2 cellular contexts compared by ENCODE assay signal in the genomic region with DNA sequence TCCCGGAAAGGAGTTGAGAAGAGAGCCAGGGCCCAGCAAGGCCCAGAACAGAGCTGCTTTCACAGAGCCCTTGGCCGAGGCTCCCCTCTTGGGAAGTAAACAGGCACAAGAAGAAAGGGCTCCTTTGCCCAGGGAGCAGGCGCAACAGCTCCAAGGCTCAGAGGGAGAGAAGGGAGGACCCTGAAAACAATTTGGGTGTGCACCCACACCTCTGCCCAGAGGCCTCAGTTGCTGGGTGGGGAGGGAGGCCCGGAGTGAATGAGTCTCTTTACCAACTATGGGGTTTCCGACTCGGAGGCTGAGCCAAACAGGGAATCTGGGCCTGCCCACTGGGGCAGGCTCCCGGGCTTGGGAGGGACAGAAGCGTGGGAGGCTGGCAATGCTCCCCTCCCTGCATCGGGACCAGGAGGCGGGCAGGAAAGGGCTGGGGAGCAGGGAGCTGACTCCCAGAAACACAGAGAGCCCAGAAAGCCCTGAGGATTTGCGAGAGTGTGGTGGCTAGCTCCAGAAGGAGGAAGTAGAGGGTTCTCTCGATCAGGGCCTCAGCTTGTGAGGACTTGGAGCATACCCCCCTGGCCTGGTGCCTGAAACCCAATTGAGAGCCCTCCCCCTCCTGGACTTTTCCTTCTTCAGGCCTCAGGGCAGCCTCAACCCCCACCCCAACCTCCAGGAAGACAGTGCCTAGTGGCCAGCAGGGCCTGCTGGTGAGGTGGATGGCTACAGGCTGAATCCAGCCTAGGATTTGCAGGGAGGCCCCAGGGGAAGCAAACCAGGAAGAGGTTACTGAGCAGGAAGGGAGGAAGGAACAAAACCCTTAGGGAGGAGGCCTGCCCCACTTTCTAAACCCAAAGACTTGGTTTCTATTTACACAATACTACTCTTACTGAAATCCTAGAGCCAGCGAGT.
TF ChIP-seq lines count a peak whose summit lies in the region.

No MANE protein-coding gene starts in this region.

TF ChIP-seq in GM23338, 12 proteins besides CTCF, POLR2A, EP300 and RAD21 (continued from another document):
- TF ChIP-seq, protein P1, sequence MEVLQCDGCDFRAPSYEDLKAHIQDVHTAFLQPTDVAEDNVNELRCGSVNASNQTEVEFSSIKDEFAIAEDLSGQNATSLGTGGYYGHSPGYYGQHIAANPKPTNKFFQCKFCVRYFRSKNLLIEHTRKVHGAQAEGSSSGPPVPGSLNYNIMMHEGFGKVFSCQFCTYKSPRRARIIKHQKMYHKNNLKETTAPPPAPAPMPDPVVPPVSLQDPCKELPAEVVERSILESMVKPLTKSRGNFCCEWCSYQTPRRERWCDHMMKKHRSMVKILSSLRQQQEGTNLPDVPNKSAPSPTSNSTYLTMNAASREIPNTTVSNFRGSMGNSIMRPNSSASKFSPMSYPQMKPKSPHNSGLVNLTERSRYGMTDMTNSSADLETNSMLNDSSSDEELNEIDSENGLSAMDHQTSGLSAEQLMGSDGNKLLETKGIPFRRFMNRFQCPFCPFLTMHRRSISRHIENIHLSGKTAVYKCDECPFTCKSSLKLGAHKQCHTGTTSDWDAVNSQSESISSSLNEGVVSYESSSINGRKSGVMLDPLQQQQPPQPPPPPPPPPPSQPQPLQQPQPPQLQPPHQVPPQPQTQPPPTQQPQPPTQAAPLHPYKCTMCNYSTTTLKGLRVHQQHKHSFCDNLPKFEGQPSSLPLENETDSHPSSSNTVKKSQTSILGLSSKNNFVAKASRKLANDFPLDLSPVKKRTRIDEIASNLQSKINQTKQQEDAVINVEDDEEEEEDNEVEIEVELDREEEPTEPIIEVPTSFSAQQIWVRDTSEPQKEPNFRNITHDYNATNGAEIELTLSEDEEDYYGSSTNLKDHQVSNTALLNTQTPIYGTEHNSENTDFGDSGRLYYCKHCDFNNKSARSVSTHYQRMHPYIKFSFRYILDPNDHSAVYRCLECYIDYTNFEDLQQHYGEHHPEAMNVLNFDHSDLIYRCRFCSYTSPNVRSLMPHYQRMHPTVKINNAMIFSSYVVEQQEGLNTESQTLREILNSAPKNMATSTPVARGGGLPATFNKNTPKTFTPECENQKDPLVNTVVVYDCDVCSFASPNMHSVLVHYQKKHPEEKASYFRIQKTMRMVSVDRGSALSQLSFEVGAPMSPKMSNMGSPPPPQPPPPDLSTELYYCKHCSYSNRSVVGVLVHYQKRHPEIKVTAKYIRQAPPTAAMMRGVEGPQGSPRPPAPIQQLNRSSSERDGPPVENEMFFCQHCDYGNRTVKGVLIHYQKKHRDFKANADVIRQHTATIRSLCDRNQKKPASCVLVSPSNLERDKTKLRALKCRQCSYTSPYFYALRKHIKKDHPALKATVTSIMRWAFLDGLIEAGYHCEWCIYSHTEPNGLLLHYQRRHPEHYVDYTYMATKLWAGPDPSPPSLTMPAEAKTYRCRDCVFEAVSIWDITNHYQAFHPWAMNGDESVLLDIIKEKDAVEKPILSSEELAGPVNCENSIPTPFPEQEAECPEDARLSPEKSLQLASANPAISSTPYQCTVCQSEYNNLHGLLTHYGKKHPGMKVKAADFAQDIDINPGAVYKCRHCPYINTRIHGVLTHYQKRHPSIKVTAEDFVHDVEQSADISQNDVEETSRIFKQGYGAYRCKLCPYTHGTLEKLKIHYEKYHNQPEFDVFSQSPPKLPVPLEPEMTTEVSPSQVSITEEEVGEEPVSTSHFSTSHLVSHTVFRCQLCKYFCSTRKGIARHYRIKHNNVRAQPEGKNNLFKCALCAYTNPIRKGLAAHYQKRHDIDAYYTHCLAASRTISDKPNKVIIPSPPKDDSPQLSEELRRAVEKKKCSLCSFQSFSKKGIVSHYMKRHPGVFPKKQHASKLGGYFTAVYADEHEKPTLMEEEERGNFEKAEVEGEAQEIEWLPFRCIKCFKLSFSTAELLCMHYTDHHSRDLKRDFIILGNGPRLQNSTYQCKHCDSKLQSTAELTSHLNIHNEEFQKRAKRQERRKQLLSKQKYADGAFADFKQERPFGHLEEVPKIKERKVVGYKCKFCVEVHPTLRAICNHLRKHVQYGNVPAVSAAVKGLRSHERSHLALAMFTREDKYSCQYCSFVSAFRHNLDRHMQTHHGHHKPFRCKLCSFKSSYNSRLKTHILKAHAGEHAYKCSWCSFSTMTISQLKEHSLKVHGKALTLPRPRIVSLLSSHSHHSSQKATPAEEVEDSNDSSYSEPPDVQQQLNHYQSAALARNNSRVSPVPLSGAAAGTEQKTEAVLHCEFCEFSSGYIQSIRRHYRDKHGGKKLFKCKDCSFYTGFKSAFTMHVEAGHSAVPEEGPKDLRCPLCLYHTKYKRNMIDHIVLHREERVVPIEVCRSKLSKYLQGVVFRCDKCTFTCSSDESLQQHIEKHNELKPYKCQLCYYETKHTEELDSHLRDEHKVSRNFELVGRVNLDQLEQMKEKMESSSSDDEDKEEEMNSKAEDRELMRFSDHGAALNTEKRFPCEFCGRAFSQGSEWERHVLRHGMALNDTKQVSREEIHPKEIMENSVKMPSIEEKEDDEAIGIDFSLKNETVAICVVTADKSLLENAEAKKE (CRISPR knock-in tag; IDR thresholded peaks at IDR 0.05): no peak
- TF ChIP-seq EZH2 (IDR thresholded peaks at IDR 0.05; ENCODE audit: low read depth, unreplicated experiment): no peak
- TF ChIP-seq EZH2phosphoT487 (IDR thresholded peaks at IDR 0.05; ENCODE audit: unreplicated experiment): no peak
- TF ChIP-seq, protein P2, sequence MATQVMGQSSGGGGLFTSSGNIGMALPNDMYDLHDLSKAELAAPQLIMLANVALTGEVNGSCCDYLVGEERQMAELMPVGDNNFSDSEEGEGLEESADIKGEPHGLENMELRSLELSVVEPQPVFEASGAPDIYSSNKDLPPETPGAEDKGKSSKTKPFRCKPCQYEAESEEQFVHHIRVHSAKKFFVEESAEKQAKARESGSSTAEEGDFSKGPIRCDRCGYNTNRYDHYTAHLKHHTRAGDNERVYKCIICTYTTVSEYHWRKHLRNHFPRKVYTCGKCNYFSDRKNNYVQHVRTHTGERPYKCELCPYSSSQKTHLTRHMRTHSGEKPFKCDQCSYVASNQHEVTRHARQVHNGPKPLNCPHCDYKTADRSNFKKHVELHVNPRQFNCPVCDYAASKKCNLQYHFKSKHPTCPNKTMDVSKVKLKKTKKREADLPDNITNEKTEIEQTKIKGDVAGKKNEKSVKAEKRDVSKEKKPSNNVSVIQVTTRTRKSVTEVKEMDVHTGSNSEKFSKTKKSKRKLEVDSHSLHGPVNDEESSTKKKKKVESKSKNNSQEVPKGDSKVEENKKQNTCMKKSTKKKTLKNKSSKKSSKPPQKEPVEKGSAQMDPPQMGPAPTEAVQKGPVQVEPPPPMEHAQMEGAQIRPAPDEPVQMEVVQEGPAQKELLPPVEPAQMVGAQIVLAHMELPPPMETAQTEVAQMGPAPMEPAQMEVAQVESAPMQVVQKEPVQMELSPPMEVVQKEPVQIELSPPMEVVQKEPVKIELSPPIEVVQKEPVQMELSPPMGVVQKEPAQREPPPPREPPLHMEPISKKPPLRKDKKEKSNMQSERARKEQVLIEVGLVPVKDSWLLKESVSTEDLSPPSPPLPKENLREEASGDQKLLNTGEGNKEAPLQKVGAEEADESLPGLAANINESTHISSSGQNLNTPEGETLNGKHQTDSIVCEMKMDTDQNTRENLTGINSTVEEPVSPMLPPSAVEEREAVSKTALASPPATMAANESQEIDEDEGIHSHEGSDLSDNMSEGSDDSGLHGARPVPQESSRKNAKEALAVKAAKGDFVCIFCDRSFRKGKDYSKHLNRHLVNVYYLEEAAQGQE (IDR thresholded peaks at IDR 0.05; ENCODE audit: unreplicated experiment): no peak
- TF ChIP-seq ZNF114 (CRISPR knock-in tag; IDR thresholded peaks at IDR 0.05): no peak

TF ChIP-seq in liver, 16 proteins besides CTCF, POLR2A, EP300 and RAD21 (continued from another document):
- no peak for TF ChIP-seq FOXA2 (IDR thresholded peaks at IDR 0.05)
- no peak for TF ChIP-seq SP1 (IDR thresholded peaks at IDR 0.05)
- no peak for TF ChIP-seq FOXA1 (IDR thresholded peaks at IDR 0.05)
- no peak for TF ChIP-seq HNF4G (IDR thresholded peaks at IDR 0.05)
TF ChIP-seq in liver: peak in this region for 0.
